ENCODE assay signal across 35 cellular contexts in genomic region chr17:51559778-51560177, GRCh38.
"Had no signal": no experiment of that assay in that cellular context is flagged by ENCODE, and none has a peak within 500 bp of the region (broad histone marks: within the 10 kb centered on the region; RNA-seq: fewer than 3 reads in every experiment).

No MANE protein-coding gene starts in this region.

- H3K27me3 ChIP-seq: MG63 had no signal

- H3K36me3 ChIP-seq: MG63 had no signal

- H3K4me3 ChIP-seq: MG63 had no signal

- DNase-seq: Karpas-422, Kasumi-1, MG63, MM.1S, MV-4-11, NCI-H1048, NCI-H1092, NCI-H1092 treated with DMSO at 0.1 percent for 48 hours, NCI-H1105, NCI-H1105 treated with DMSO at 0.1 percent for 48 hours, NCI-H1417, NCI-H1417 treated with DMSO at 0.1 percent for 48 hours, NCI-H1436, NCI-H1436 treated with DMSO at 0.1 percent for 48 hours, NCI-H146, NCI-H1694, NCI-H1694 treated with DMSO at 0.1 percent for 48 hours, NCI-H187, NCI-H1930, NCI-H2029, NCI-H2029 treated with DMSO at 0.1 percent for 48 hours, NCI-H2081, NCI-H2081 treated with DMSO at 0.1 percent for 48 hours, NCI-H2107, NCI-H2171, NCI-H2171 treated with DMSO at 0.1 percent for 48 hours, NCI-H2227 treated with DMSO at 0.1 percent for 48 hours, NCI-H226, NCI-H345, NCI-H446, NCI-H446 treated with DMSO at 0.1 percent for 48 hours, NCI-H510A, NCI-H510A treated with DMSO at 0.1 percent for 48 hours, NCI-H524, NCI-H524 treated with DMSO at 0.1 percent for 48 hours had no signal

- H3K9me3 ChIP-seq: MG63 had no signal
